Comparison of ENCODE assay signal across 20 cellular contexts in the genomic region with DNA sequence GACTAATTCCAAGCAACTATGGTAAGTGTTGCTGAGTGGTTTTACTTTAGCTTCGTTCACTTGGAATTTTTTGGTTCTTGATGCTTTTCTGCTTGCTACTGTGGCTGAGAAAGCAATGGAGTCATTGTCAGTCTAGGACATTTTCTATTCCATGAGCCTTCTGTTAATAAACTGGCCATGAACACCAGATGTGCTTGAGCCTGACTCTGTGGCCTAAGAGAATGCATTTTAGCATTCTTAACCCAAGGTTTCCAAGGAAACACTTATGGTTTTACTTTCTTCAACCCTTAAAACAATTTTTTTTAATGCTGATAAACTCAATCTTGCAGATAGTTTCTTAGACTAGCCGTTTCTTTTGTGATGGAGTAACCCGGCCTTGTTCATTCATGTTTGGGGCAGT. TPM values are rescaled to one million over a fixed set of nuclear protein-coding genes. Genes with fewer than 3 reads are reported as not detected.
A peak's percentile ranks its signal among the peaks of the same experiment; 100 is the strongest.
DNase-seq lines count a peak whose midpoint lies in the region; ATAC-seq and TF ChIP-seq lines count a peak whose summit lies in the region.
"Had no signal": no experiment of that assay in that cellular context is flagged by ENCODE, and none has a peak within 500 bp of the region (broad histone marks: within the 10 kb centered on the region; RNA-seq: fewer than 3 reads in every experiment).

No MANE protein-coding gene starts in this region.

- DNase-seq in natural killer cell (no peak), foreskin fibroblast (peak; percentile 10 to 59), C1 segment of cervical spinal cord (lab: John Stamatoyannopoulos, UW) (no peak), NCI-H2227 (lab: John Stamatoyannopoulos, UW; ENCODE audit: unreplicated experiment) (no peak), NCI-H524 (lab: John Stamatoyannopoulos, UW) (no peak)
- no peak for DNase-seq in natural killer cell treated with Interleukin-12 subunit alpha and Interleukin-12 subunit beta and Interleukin-15 and Interleukin-18, amount 100 ng/mL, for 72 hours (ENCODE audit: low spot score)
- DNase-seq: activated naive CD4-positive, alpha-beta T cell treated with anti-CD3 and anti-CD28 coated beads, Interleukin-2, amount 50 U/mL, for 16 hours; GF-D8; lower lobe of right lung; NCI-H446; SHP77; stimulated activated CD4-positive, alpha-beta T cell treated with anti-CD3 and anti-CD28 coated beads, Interleukin-12 subunit alpha, Interleukin-12 subunit beta, amount 100 ng/mL, for 4 hours; stimulated activated naive CD4-positive, alpha-beta T cell had no signal

- H3K4me1 Mint-ChIP-seq in natural killer cell, result peaks cover 55 to 64% of the 10 kb centered on the region in 2 donors
- H3K4me1 Mint-ChIP-seq in natural killer cell treated with Interleukin-12 subunit alpha and Interleukin-12 subunit beta and Interleukin-15 and Interleukin-18, amount 100 ng/mL, for 72 hours (ENCODE audit: low read depth in 2 of 2), result peaks cover 51 to 67% of the 10 kb centered on the region in 2 donors
- H3K4me1 Mint-ChIP-seq: nephron had no signal

- peak overlapping the region; percentile 45 for H3K27ac ChIP-seq in angular gyrus (ENCODE audit: low read depth, low read length)
- H3K27ac ChIP-seq: breast epithelium, lower lobe of right lung had no signal

- H3K4me3 Mint-ChIP-seq in natural killer cell, result no peak overlapping the region
- no peak overlapping the region for H3K4me3 Mint-ChIP-seq in natural killer cell treated with Interleukin-12 subunit alpha and Interleukin-12 subunit beta and Interleukin-15 and Interleukin-18, amount 100 ng/mL, for 72 hours
- H3K4me3 Mint-ChIP-seq: nephron; T-helper 2 cell treated with Interferon-gamma antibody and Interleukin-4, amounts not matched to agents 5 μg/mL and 100 μg/mL, for 36 hours had no signal

- peak overlapping the region; percentile 42 to 82 for H3K27ac Mint-ChIP-seq in natural killer cell
- peak overlapping the region in 1 of 2 donors; percentile 32 for H3K27ac Mint-ChIP-seq in natural killer cell treated with Interleukin-12 subunit alpha and Interleukin-12 subunit beta and Interleukin-15 and Interleukin-18, amount 100 ng/mL, for 72 hours
- H3K27ac Mint-ChIP-seq: nephron; T-helper 2 cell treated with Interferon-gamma antibody and Interleukin-4, amounts not matched to agents 5 μg/mL and 100 μg/mL, for 36 hours had no signal

- H3K9me3 Mint-ChIP-seq in natural killer cell, result no peaks in the 10 kb centered on the region
- no peaks in the 10 kb centered on the region for H3K9me3 Mint-ChIP-seq in natural killer cell treated with Interleukin-12 subunit alpha and Interleukin-12 subunit beta and Interleukin-15 and Interleukin-18, amount 100 ng/mL, for 72 hours
- H3K9me3 Mint-ChIP-seq: nephron; T-helper 2 cell treated with Interferon-gamma antibody and Interleukin-4, amounts not matched to agents 5 μg/mL and 100 μg/mL, for 36 hours had no signal

- H3K27me3 Mint-ChIP-seq in natural killer cell (ENCODE audit: low read depth in 2 of 2), result no peaks in the 10 kb centered on the region
- no peaks in the 10 kb centered on the region for H3K27me3 Mint-ChIP-seq in natural killer cell treated with Interleukin-12 subunit alpha and Interleukin-12 subunit beta and Interleukin-15 and Interleukin-18, amount 100 ng/mL, for 72 hours

- intact Hi-C loops in natural killer cell (cut with micrococcal nuclease), result no loop called here

- no peak for TF ChIP-seq CTCF in natural killer cell (IDR thresholded peaks at IDR 0.05)
- TF ChIP-seq CTCF in foreskin fibroblast (IDR thresholded peaks at IDR 0.05; ENCODE audit: low read depth, low read length), result no peak

- H3K36me3 Mint-ChIP-seq in natural killer cell, result peaks cover 56% of the 10 kb centered on the region
- peaks cover 57% of the 10 kb centered on the region for H3K36me3 Mint-ChIP-seq in natural killer cell treated with Interleukin-12 subunit alpha and Interleukin-12 subunit beta and Interleukin-15 and Interleukin-18, amount 100 ng/mL, for 72 hours

- ATAC-seq in natural killer cell, result no peak
- no peak for ATAC-seq in natural killer cell treated with Interleukin-12 subunit alpha and Interleukin-12 subunit beta and Interleukin-15 and Interleukin-18, amount 100 ng/mL, for 72 hours
- no peak for ATAC-seq in HG02884 (IDR thresholded peaks at IDR 0.05; ENCODE audit: unreplicated experiment)
- ATAC-seq: activated CD4-positive, CD25-positive, alpha-beta regulatory T cell treated with anti-CD3 and anti-CD28 coated beads, Interleukin-2, amount 50 U/mL, for 24 hours; lower lobe of right lung had no signal

- peak overlapping the region in 1 of 2 donors; percentile 4 for H3K4me3 ChIP-seq in foreskin fibroblast (ENCODE audit: low read depth in 1 of 2, low read length in 2 of 2)
- H3K4me3 ChIP-seq: breast epithelium, HAP-1, lower lobe of right lung had no signal

RNA-seq across cellular contexts. Expression of a gene that starts 42.3 kb away (rescaled TPM):
- total RNA-seq in natural killer cell, result 100 to 1,000 TPM; 140 to 187 (median 177) TPM
- total RNA-seq in natural killer cell treated with Interleukin-12 subunit alpha and Interleukin-12 subunit beta and Interleukin-15 and Interleukin-18, amount 100 ng/mL, for 72 hours, result 100 to 1,000 TPM; 144 to 184 TPM

RNA-seq across cellular contexts. Expression of a gene that starts 42.7 kb away (rescaled TPM):
- 10 to 100 TPM; 23.7 to 52.0 (median 44.4) TPM for total RNA-seq in natural killer cell
- 10 to 100 TPM; 24.0 to 27.2 TPM for total RNA-seq in natural killer cell treated with Interleukin-12 subunit alpha and Interleukin-12 subunit beta and Interleukin-15 and Interleukin-18, amount 100 ng/mL, for 72 hours

Comparison
In these comparisons a context has a peak if more than half of its experiments do, and no peak if none do; other contexts are left out.
1. DNase-seq: peak in foreskin fibroblast (2 of 2); none in natural killer cell (single experiment), natural killer cell treated with Interleukin-12 subunit alpha and Interleukin-12 subunit beta and Interleukin-15 and Interleukin-18, amount 100 ng/mL, for 72 hours (single experiment), C1 segment of cervical spinal cord (0 of 14), NCI-H2227 (single experiment) and NCI-H524 (0 of 2).